Comparison of ENCODE assay signal across 2 cellular contexts in genomic region chr9:86971742-86972141, GRCh38.
TF ChIP-seq lines count a peak whose summit lies in the region.

No MANE protein-coding gene starts in this region.

TF ChIP-seq in H1, 55 proteins besides CTCF, POLR2A, EP300 and RAD21:
- no peak for TF ChIP-seq TAF7 (optimal IDR thresholded peaks at IDR 0.05; ENCODE audit: borderline replicate concordance, low read depth, low read length)
- no peak for TF ChIP-seq GABPA (IDR thresholded peaks at IDR 0.05; ENCODE audit: borderline replicate concordance, insufficient read depth, low read length)
- TF ChIP-seq TAF1 (IDR thresholded peaks at IDR 0.05; ENCODE audit: low read depth, low read length), result no peak
- TF ChIP-seq KDM5A (IDR thresholded peaks at IDR 0.05; ENCODE audit: low read length), result no peak
- TF ChIP-seq KDM4A (IDR thresholded peaks at IDR 0.05; ENCODE audit: low read depth, low read length, severe bottlenecking), result no peak
- no peak for TF ChIP-seq BCL11A (IDR thresholded peaks at IDR 0.05; ENCODE audit: low read depth in 2 of 2, low read length in 2 of 2)
- no peak for TF ChIP-seq MAFK (IDR thresholded peaks at IDR 0.05; ENCODE audit: low read depth, low read length)
- no peak for TF ChIP-seq SIX5 (IDR thresholded peaks at IDR 0.05; ENCODE audit: low read depth, low read length)
- TF ChIP-seq FOSL1 (IDR thresholded peaks at IDR 0.05; ENCODE audit: insufficient read depth, low read depth, low read length), result no peak
- no peak for TF ChIP-seq TEAD4 (IDR thresholded peaks at IDR 0.05; ENCODE audit: low read depth, low read length)
- no peak for TF ChIP-seq SIRT6 (IDR thresholded peaks at IDR 0.05; ENCODE audit: low read length)
- no peak for TF ChIP-seq RNF2 (IDR thresholded peaks at IDR 0.05; ENCODE audit: borderline replicate concordance, low read depth, low read length, missing control alignments, poor library complexity, severe bottlenecking)
- TF ChIP-seq CBX8 (IDR thresholded peaks at IDR 0.05; ENCODE audit: borderline replicate concordance, low read depth, low read length), result no peak
- TF ChIP-seq NANOG (IDR thresholded peaks at IDR 0.05; ENCODE audit: insufficient read depth, low read depth, low read length, poor library complexity, severe bottlenecking), result no peak
- no peak for TF ChIP-seq HDAC2 (IDR thresholded peaks at IDR 0.05; ENCODE audit: borderline replicate concordance in 1 of 2, low read depth in 2 of 2, low read length in 2 of 2)

TF ChIP-seq in HepG2, 621 proteins besides CTCF, POLR2A, EP300 and RAD21:
- TF ChIP-seq YEATS2 (CRISPR knock-in tag; IDR thresholded peaks at IDR 0.05; ENCODE audit: borderline replicate concordance) (no peak), ZNF883 (CRISPR knock-in tag; IDR thresholded peaks at IDR 0.05; ENCODE audit: not compliant biosample characterization) (no peak), PBX2 (CRISPR knock-in tag; IDR thresholded peaks at IDR 0.05) (no peak), ZBTB42 (CRISPR knock-in tag; IDR thresholded peaks at IDR 0.05) (no peak), ZNF564 (CRISPR knock-in tag; IDR thresholded peaks at IDR 0.05) (no peak), POLR2G (IDR thresholded peaks at IDR 0.05; ENCODE audit: low read depth, low read length) (no peak), CREM (IDR thresholded peaks at IDR 0.05) (no peak), CREM (CRISPR knock-in tag; IDR thresholded peaks at IDR 0.05) (no peak), ZNF232 (CRISPR knock-in tag; IDR thresholded peaks at IDR 0.05; ENCODE audit: borderline replicate concordance) (no peak), TCF12 (IDR thresholded peaks at IDR 0.05) (no peak), TCF12 (CRISPR knock-in tag; IDR thresholded peaks at IDR 0.05) (no peak), ETV6 (CRISPR knock-in tag; conservative IDR thresholded peaks at IDR 0.05) (no peak), CREB3 (CRISPR knock-in tag; IDR thresholded peaks at IDR 0.05) (no peak), RCOR2 (CRISPR knock-in tag; IDR thresholded peaks at IDR 0.05) (no peak), ZNF710 (CRISPR knock-in tag; IDR thresholded peaks at IDR 0.05; ENCODE audit: borderline replicate concordance) (no peak), ZSCAN12 (CRISPR knock-in tag; IDR thresholded peaks at IDR 0.05) (no peak), ZNF350 (CRISPR knock-in tag; IDR thresholded peaks at IDR 0.05; ENCODE audit: borderline replicate concordance, low read depth) (no peak), ZNF333 (CRISPR knock-in tag; IDR thresholded peaks at IDR 0.05; ENCODE audit: borderline replicate concordance) (no peak), STAT5B (CRISPR knock-in tag; IDR thresholded peaks at IDR 0.05) (no peak), KDM6A (CRISPR knock-in tag; IDR thresholded peaks at IDR 0.05; ENCODE audit: low read depth) (no peak)
TF ChIP-seq in HepG2: peak in this region for 0.
